ENCODE assay signal across 1 cellular context in genomic region chr3:177211503-177212277, GRCh38.
TF ChIP-seq lines count a peak whose summit lies in the region.

No MANE protein-coding gene starts in this region.

TF ChIP-seq in HepG2, 621 proteins besides CTCF, POLR2A, EP300 and RAD21 (continues in another document):
- TF ChIP-seq GLMP (CRISPR knock-in tag; IDR thresholded peaks at IDR 0.05; ENCODE audit: borderline replicate concordance) (no peak), YEATS2 (CRISPR knock-in tag; IDR thresholded peaks at IDR 0.05; ENCODE audit: borderline replicate concordance) (peak; percentile 15; the same call in 1 of the 2 replicates), CEBPB (IDR thresholded peaks at IDR 0.05; ENCODE audit: borderline replicate concordance, low read depth, low read length) (peak; percentile 35; the same call in 1 of the 2 replicates), CHD2 (IDR thresholded peaks at IDR 0.05; ENCODE audit: low read depth, low read length) (no peak), SUZ12 (IDR thresholded peaks at IDR 0.05; ENCODE audit: low read depth, low read length) (no peak), ZBTB40 (IDR thresholded peaks at IDR 0.05) (peak; percentile 58), ZBTB40 (CRISPR knock-in tag; IDR thresholded peaks at IDR 0.05) (peak; percentile 57; the same call in 1 of the 2 replicates), RNF219 (CRISPR knock-in tag; IDR thresholded peaks at IDR 0.05) (no peak), ZNF30 (CRISPR knock-in tag; IDR thresholded peaks at IDR 0.05) (no peak), HOMEZ (CRISPR knock-in tag; IDR thresholded peaks at IDR 0.05; ENCODE audit: low read depth) (peak; percentile 57; the same call in 1 of the 2 replicates), ZNF274 (CRISPR knock-in tag; IDR thresholded peaks at IDR 0.05) (no peak), ZNF703 (CRISPR knock-in tag; IDR thresholded peaks at IDR 0.05; ENCODE audit: borderline replicate concordance) (no peak), MZF1 (CRISPR knock-in tag; IDR thresholded peaks at IDR 0.05; ENCODE audit: borderline replicate concordance) (no peak), FOXA3 (CRISPR knock-in tag; IDR thresholded peaks at IDR 0.05) (no peak), HMGXB3 (CRISPR knock-in tag; IDR thresholded peaks at IDR 0.05; ENCODE audit: borderline replicate concordance) (peak; percentile 82), ZNF337 (CRISPR knock-in tag; IDR thresholded peaks at IDR 0.05; ENCODE audit: borderline replicate concordance, low read depth) (no peak), ETS1 (CRISPR knock-in tag; IDR thresholded peaks at IDR 0.05) (no peak), ZFP36L1 (CRISPR knock-in tag; IDR thresholded peaks at IDR 0.05) (0 out of 2 replicates have a peak, but pooled peaks have one; percentile 42), RARG (CRISPR knock-in tag; IDR thresholded peaks at IDR 0.05; ENCODE audit: low read depth) (no peak), FOXK1 (CRISPR knock-in tag; IDR thresholded peaks at IDR 0.05; ENCODE audit: borderline replicate concordance, low read depth) (no peak), MXD4 (CRISPR knock-in tag; IDR thresholded peaks at IDR 0.05) (no peak), ZNF878 (CRISPR knock-in tag; IDR thresholded peaks at IDR 0.05) (no peak), NCOA2 (CRISPR knock-in tag; IDR thresholded peaks at IDR 0.05) (no peak), ZSCAN5A (CRISPR knock-in tag; IDR thresholded peaks at IDR 0.05; ENCODE audit: borderline replicate concordance) (no peak), NR3C1 (CRISPR knock-in tag; IDR thresholded peaks at IDR 0.05) (no peak), ZKSCAN1 (IDR thresholded peaks at IDR 0.05; ENCODE audit: low read length) (no peak), ZUFSP (CRISPR knock-in tag; IDR thresholded peaks at IDR 0.05; ENCODE audit: borderline replicate concordance) (no peak), PLSCR1 (CRISPR knock-in tag; IDR thresholded peaks at IDR 0.05; ENCODE audit: borderline replicate concordance) (no peak), ZNF414 (CRISPR knock-in tag; IDR thresholded peaks at IDR 0.05) (no peak), NCOA1 (CRISPR knock-in tag; IDR thresholded peaks at IDR 0.05) (no peak)
